Comparison of ENCODE assay signal across 13 cellular contexts in the genomic region with DNA sequence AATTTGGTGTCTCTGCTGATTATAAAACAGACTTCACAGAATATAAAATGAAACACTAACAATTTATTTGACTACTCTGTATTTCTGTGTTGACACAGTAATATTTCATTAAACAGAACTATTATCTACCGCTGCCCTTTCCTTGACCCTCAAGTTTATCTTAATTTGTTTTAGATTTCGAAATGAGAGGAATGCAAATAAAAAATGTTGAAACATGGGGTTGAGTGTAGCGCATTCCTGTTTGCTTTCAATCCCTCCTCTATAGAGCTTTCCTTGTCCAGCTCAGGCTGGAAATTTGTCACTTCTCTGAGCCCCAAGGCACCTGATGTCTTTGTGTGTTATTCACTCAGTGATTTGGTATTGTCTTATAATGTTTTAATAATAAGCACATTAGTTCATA.
DNase-seq lines count a peak whose midpoint lies in the region; ATAC-seq and TF ChIP-seq lines count a peak whose summit lies in the region.
"Had no signal": no experiment of that assay in that cellular context is flagged by ENCODE, and none has a peak within 500 bp of the region (broad histone marks: within the 10 kb centered on the region; RNA-seq: fewer than 3 reads in every experiment).

No MANE protein-coding gene starts in this region.

- H3K79me2 ChIP-seq in hepatocyte (no peaks in the 10 kb centered on the region), trophoblast cell (ENCODE audit: control insufficient read depth, insufficient read depth, low read length, poor library complexity) (no peaks in the 10 kb centered on the region)

- TF ChIP-seq CTCF in 22Rv1 (IDR thresholded peaks at IDR 0.05) (no peak), hepatocyte (IDR thresholded peaks at IDR 0.05; ENCODE audit: poor library complexity) (no peak), transverse colon (IDR thresholded peaks at IDR 0.05) (no peak)

- ATAC-seq in GM21737 (IDR thresholded peaks at IDR 0.05; ENCODE audit: unreplicated experiment): no peak

- no peak overlapping the region for H3K18ac ChIP-seq in trophoblast cell (ENCODE audit: low read length)

- H3K14ac ChIP-seq in trophoblast cell (ENCODE audit: low read length): no peak overlapping the region

- H3K27me3 ChIP-seq in hepatocyte (no peaks in the 10 kb centered on the region), trophoblast cell (ENCODE audit: insufficient read depth, low read length) (no peaks in the 10 kb centered on the region), transverse colon (no peaks in the 10 kb centered on the region)
- H3K27me3 ChIP-seq: sigmoid colon had no signal

- H3K27ac ChIP-seq in 22Rv1 (peak overlapping the region; percentile 41), hepatocyte (peak overlapping the region; percentile 42), trophoblast cell (ENCODE audit: low read depth, low read length) (no peak overlapping the region), transverse colon (no peak overlapping the region)
- H3K27ac ChIP-seq: sigmoid colon had no signal

- no peak overlapping the region for H2BK120ac ChIP-seq in trophoblast cell (ENCODE audit: insufficient read depth, low read length, poor library complexity)

- WGBS in hepatocyte (ENCODE audit: low lambda C conversion rate, missing lambda C conversion rate): 43% methylated on average over 3 of the region's 3 CpGs
- no CpG with 5 or more reads among the region's 3 CpGs for WGBS in trophoblast cell (ENCODE audit: extremely low coverage, insufficient coverage, insufficient read length)
- 46 to 56% methylated on average over 3 of the region's 3 CpGs for WGBS in transverse colon (ENCODE audit: low coverage in 1 of 2), 2 donors

- H2BK5ac ChIP-seq in trophoblast cell (ENCODE audit: low read depth, low read length, poor library complexity): no peak overlapping the region

- H3K9me3 ChIP-seq in hepatocyte (ENCODE audit: low read depth): no peaks in the 10 kb centered on the region
- no peaks in the 10 kb centered on the region for H3K9me3 ChIP-seq in trophoblast cell (ENCODE audit: insufficient read depth, low read depth, low read length)
- no peaks in the 10 kb centered on the region for H3K9me3 ChIP-seq in transverse colon
- H3K9me3 ChIP-seq: sigmoid colon had no signal

- peaks cover 15% of the 10 kb centered on the region for H3K4me1 ChIP-seq in hepatocyte (ENCODE audit: insufficient read depth)
- H3K4me1 ChIP-seq in trophoblast cell (ENCODE audit: control insufficient read depth in 1 of 2, insufficient read depth in 2 of 2, low read length in 2 of 2): no peaks in the 10 kb centered on the region
- H3K4me1 ChIP-seq in transverse colon: no peaks in the 10 kb centered on the region
- H3K4me1 ChIP-seq: sigmoid colon had no signal

- H4K20me1 ChIP-seq in hepatocyte (ENCODE audit: insufficient read depth, poor library complexity, severe bottlenecking): no peaks in the 10 kb centered on the region

- intact Hi-C loops in transverse colon (cut with DNase I; ENCODE audit: low total_unique reads): no loop called here

- no peak overlapping the region for H4K12ac ChIP-seq in trophoblast cell (ENCODE audit: low read depth, low read length)

- no peaks in the 10 kb centered on the region for H3K79me1 ChIP-seq in trophoblast cell (ENCODE audit: low read length)

- H3K4me2 ChIP-seq in hepatocyte (no peak overlapping the region), trophoblast cell (ENCODE audit: low read length) (no peak overlapping the region)

- in situ Hi-C loops in transverse colon (cut with MboI; ENCODE audit: low pct_ligation_motif_present in 1 of 4, low pct_unique_long_range_greater_than_20kb in 1 of 4, low sequenced_read_pairs in 3 of 4): no loop called here

- DNase-seq in HT-29 (ENCODE audit: low spot score) (peak; percentile 79), NCI-H774 (lab: John Stamatoyannopoulos, UW) (peak; percentile 92), hepatocyte (ENCODE audit: low spot score) (peak; percentile 43), trophoblast cell (no peak), transverse colon (no peak)
- DNase-seq in activated naive CD4-positive, alpha-beta T cell treated with Interleukin-2 at 50 U/mL for 16 hours: no peak
- DNase-seq: activated effector memory CD4-positive, alpha-beta T cell treated with Interleukin-2 at 50 U/mL for 16 hours; Karpas-422; NCI-H1930; sigmoid colon; stimulated activated CD4-positive, alpha-beta T cell treated with anti-CD3 and anti-CD28 coated beads, Interleukin-4, amount 100 ng/mL, for 1 hour had no signal

- H3K36me3 ChIP-seq in hepatocyte (replicated peaks; ENCODE audit: insufficient read depth, low read depth): no peaks in the 10 kb centered on the region
- H3K36me3 ChIP-seq in trophoblast cell (ENCODE audit: control insufficient read depth in 1 of 2, insufficient read depth in 2 of 2, low read length in 2 of 2): no peaks in the 10 kb centered on the region
- H3K36me3 ChIP-seq in transverse colon: no peaks in the 10 kb centered on the region
- H3K36me3 ChIP-seq: sigmoid colon had no signal

- H2AFZ ChIP-seq in hepatocyte (no peak overlapping the region), trophoblast cell (ENCODE audit: insufficient read depth, low read length, poor library complexity) (no peak overlapping the region)

- H2BK12ac ChIP-seq in trophoblast cell (ENCODE audit: low read length): no peak overlapping the region

- no peak overlapping the region for H3K9ac ChIP-seq in trophoblast cell (ENCODE audit: low read length)

- TF ChIP-seq EP300 in transverse colon (IDR thresholded peaks at IDR 0.05; ENCODE audit: low read depth): no peak

- H3K9me2 ChIP-seq in hepatocyte (replicated peaks; ENCODE audit: insufficient read depth): no peaks in the 10 kb centered on the region

- TF ChIP-seq POLR2A in transverse colon (IDR thresholded peaks at IDR 0.05): no peak

- H4K91ac ChIP-seq in trophoblast cell (ENCODE audit: low read depth, low read length): no peak overlapping the region

- no peak overlapping the region for H3K23ac ChIP-seq in trophoblast cell (ENCODE audit: low read length)

- no peak overlapping the region for H3K4ac ChIP-seq in trophoblast cell (ENCODE audit: low read depth, low read length)

- H3K4me3 ChIP-seq in hepatocyte (no peak overlapping the region), trophoblast cell (ENCODE audit: low read depth, low read length) (no peak overlapping the region), transverse colon (no peak overlapping the region)
- H3K4me3 ChIP-seq: sigmoid colon had no signal

- no peak overlapping the region for H2AK5ac ChIP-seq in trophoblast cell (ENCODE audit: low read length)

- no peak overlapping the region for H4K8ac ChIP-seq in trophoblast cell (ENCODE audit: low read depth, low read length)

Comparison
In these comparisons a context has a peak if more than half of its experiments do, and no peak if none do; other contexts are left out.
1. H3K27ac ChIP-seq: peak in 22Rv1 (single experiment) and hepatocyte (single experiment); none in trophoblast cell (single experiment) and transverse colon (0 of 4).
2. DNase-seq: peak in HT-29 (single experiment), NCI-H774 (single experiment) and hepatocyte (single experiment); none in activated naive CD4-positive, alpha-beta T cell treated with Interleukin-2 at 50 U/mL for 16 hours (single experiment), trophoblast cell (0 of 2) and transverse colon (single experiment).